Comparison of ENCODE assay signal across 36 cellular contexts in the genomic region with DNA sequence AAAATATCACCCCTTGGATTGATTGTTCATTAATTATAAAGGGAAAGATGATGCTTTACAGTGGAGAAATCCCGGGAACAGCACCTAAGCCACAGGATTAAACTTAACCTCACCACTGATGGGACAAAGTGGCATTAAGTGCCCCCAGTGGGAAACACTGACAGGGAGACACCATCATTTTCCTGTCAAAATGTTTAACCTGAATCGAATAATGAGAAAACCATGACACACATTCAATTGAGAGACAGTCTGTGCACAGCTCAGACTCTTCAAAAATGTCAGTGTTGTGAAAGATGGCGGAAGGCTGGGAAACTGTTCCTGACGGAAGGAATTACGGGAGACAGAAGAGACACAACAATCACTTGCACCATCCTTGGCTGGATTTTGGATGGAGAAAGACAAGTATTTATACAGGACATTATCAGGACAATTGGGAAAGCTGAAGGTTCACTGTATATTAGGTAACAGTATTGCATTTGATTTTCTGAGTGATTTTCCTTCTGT.
"Had no signal": no experiment of that assay in that cellular context is flagged by ENCODE, and none has a peak within 500 bp of the region (broad histone marks: within the 10 kb centered on the region; RNA-seq: fewer than 3 reads in every experiment).

No MANE protein-coding gene starts in this region.

- H3K27ac Mint-ChIP-seq: activated CD4-positive, alpha-beta memory T cell treated with anti-CD3 and anti-CD28 coated beads, Interleukin-2, amount 10 ng/mL, durations not matched to agents 7 days and 5 days; activated CD4-positive, alpha-beta T cell treated with anti-CD3 and anti-CD28 coated beads, Interleukin-2, amount 10 ng/mL, durations not matched to agents 7 days and 5 days; activated CD8-positive, alpha-beta memory T cell treated with anti-CD3 and anti-CD28 coated beads, Interleukin-2, amount 10 ng/mL, durations not matched to agents 7 days and 5 days; activated CD8-positive, alpha-beta T cell treated with anti-CD3 and anti-CD28 coated beads, Interleukin-2, amount 10 ng/mL, durations not matched to agents 7 days and 5 days; activated naive CD4-positive, alpha-beta T cell treated with anti-CD3 and anti-CD28 coated beads for 36 hours; activated naive CD4-positive, alpha-beta T cell treated with anti-CD3 and anti-CD28 coated beads, Interleukin-2, amount 50 U/mL, for 72 hours; activated naive CD8-positive, alpha-beta T cell treated with anti-CD3 and anti-CD28 coated beads for 36 hours; activated T-cell treated with anti-CD3 and anti-CD28 coated beads, Interleukin-2, amount 50 U/mL, for 24 hours; activated T-cell treated with anti-CD3 and anti-CD28 coated beads, Interleukin-2, amount 50 U/mL, for 72 hours; activated T-helper 1 cell treated with anti-CD3 and anti-CD28 coated beads, Interleukin-12 subunit alpha, Interleukin-12 subunit beta, Interleukin-2, Interleukin-4 antibody, amounts not matched to agents 30 ng/mL and 10 ng/mL and 1 ng/mL, durations not matched to agents 14 hours and 24 hours and 36 hours; activated T-helper 17 cell treated with anti-CD3 and anti-CD28 coated beads, Interleukin-2, amount 50 U/mL, for 72 hours; T-helper 1 cell treated with Interleukin-12 subunit alpha and Interleukin-12 subunit beta and Interleukin-4 antibody, amounts not matched to agents 30 μg/mL and 1 μg/mL, for 36 hours; T-helper 2 cell treated with Interferon-gamma antibody and Interleukin-4, amounts not matched to agents 5 μg/mL and 100 μg/mL, for 36 hours; WTC11 had no signal

- H3K9me3 ChIP-seq: adrenal gland, body of pancreas, breast epithelium had no signal

- H3K36me3 Mint-ChIP-seq: activated CD8-positive, alpha-beta memory T cell treated with anti-CD3 and anti-CD28 coated beads, Interleukin-2, amount 10 ng/mL, durations not matched to agents 7 days and 5 days; activated naive CD4-positive, alpha-beta T cell treated with anti-CD3 and anti-CD28 coated beads, Interleukin-2, amount 50 U/mL, for 72 hours had no signal

- H3K4me1 ChIP-seq: adrenal gland, body of pancreas, breast epithelium had no signal

- H3K4me1 Mint-ChIP-seq: activated CD4-positive, alpha-beta memory T cell treated with anti-CD3 and anti-CD28 coated beads, Interleukin-2, amount 10 ng/mL, durations not matched to agents 7 days and 5 days; activated CD8-positive, alpha-beta memory T cell treated with anti-CD3 and anti-CD28 coated beads, Interleukin-2, amount 10 ng/mL, durations not matched to agents 7 days and 5 days; WTC11 had no signal

- H3K4me3 Mint-ChIP-seq: activated CD4-positive, alpha-beta memory T cell treated with anti-CD3 and anti-CD28 coated beads, Interleukin-2, amount 10 ng/mL, durations not matched to agents 7 days and 5 days; activated CD4-positive, alpha-beta T cell treated with anti-CD3 and anti-CD28 coated beads, Interleukin-2, amount 10 ng/mL, durations not matched to agents 7 days and 5 days; activated CD8-positive, alpha-beta memory T cell treated with anti-CD3 and anti-CD28 coated beads, Interleukin-2, amount 10 ng/mL, durations not matched to agents 7 days and 5 days; activated CD8-positive, alpha-beta T cell treated with anti-CD3 and anti-CD28 coated beads, Interleukin-2, amount 10 ng/mL, durations not matched to agents 7 days and 5 days; activated naive CD4-positive, alpha-beta T cell treated with anti-CD3 and anti-CD28 coated beads for 36 hours; activated naive CD8-positive, alpha-beta T cell treated with anti-CD3 and anti-CD28 coated beads for 36 hours; activated T-cell treated with anti-CD3 and anti-CD28 coated beads, Interleukin-2, amount 50 U/mL, for 24 hours; activated T-cell treated with anti-CD3 and anti-CD28 coated beads, Interleukin-2, amount 50 U/mL, for 72 hours; activated T-helper 1 cell treated with anti-CD3 and anti-CD28 coated beads, Interleukin-12 subunit alpha, Interleukin-12 subunit beta, Interleukin-2, Interleukin-4 antibody, amounts not matched to agents 30 ng/mL and 10 ng/mL and 1 ng/mL, durations not matched to agents 14 hours and 24 hours and 36 hours; activated T-helper 17 cell treated with anti-CD3 and anti-CD28 coated beads, Interleukin-2, amount 50 U/mL, for 72 hours; T-helper 1 cell treated with Interleukin-12 subunit alpha and Interleukin-12 subunit beta and Interleukin-4 antibody, amounts not matched to agents 30 μg/mL and 1 μg/mL, for 36 hours; T-helper 2 cell treated with Interferon-gamma antibody and Interleukin-4, amounts not matched to agents 5 μg/mL and 100 μg/mL, for 36 hours; WTC11 had no signal

- ATAC-seq: activated CD4-positive, CD25-positive, alpha-beta regulatory T cell treated with anti-CD3 and anti-CD28 coated beads, Interleukin-2, amount 50 U/mL, for 24 hours; activated CD8-positive, alpha-beta memory T cell treated with anti-CD3 and anti-CD28 coated beads, Interleukin-2, amount 10 ng/mL, durations not matched to agents 7 days and 5 days; activated CD8-positive, alpha-beta T cell treated with anti-CD3 and anti-CD28 coated beads, Interleukin-2, amount 10 ng/mL, durations not matched to agents 7 days and 5 days; activated naive CD4-positive, alpha-beta T cell treated with anti-CD3 and anti-CD28 coated beads, Interleukin-2, amount 50 U/mL, for 72 hours; activated T-cell treated with anti-CD3 and anti-CD28 coated beads, Interleukin-2, amount 50 U/mL, for 72 hours; activated T-helper 17 cell treated with anti-CD3 and anti-CD28 coated beads, Interleukin-2, amount 50 U/mL, for 72 hours; body of pancreas; WTC11 had no signal

- H3K27me3 ChIP-seq: body of pancreas, brain microvascular endothelial cell, breast epithelium had no signal

- H3K4me3 ChIP-seq: adrenal gland, body of pancreas, breast epithelium had no signal

- H3K9me3 Mint-ChIP-seq: activated CD4-positive, alpha-beta memory T cell treated with anti-CD3 and anti-CD28 coated beads, Interleukin-2, amount 10 ng/mL, durations not matched to agents 7 days and 5 days; activated CD4-positive, alpha-beta T cell treated with anti-CD3 and anti-CD28 coated beads, Interleukin-2, amount 10 ng/mL, durations not matched to agents 7 days and 5 days; activated naive CD4-positive, alpha-beta T cell treated with anti-CD3 and anti-CD28 coated beads for 36 hours; activated naive CD4-positive, alpha-beta T cell treated with anti-CD3 and anti-CD28 coated beads, Interleukin-2, amount 50 U/mL, for 72 hours; activated T-cell treated with anti-CD3 and anti-CD28 coated beads, Interleukin-2, amount 50 U/mL, for 24 hours; activated T-helper 1 cell treated with anti-CD3 and anti-CD28 coated beads, Interleukin-12 subunit alpha, Interleukin-12 subunit beta, Interleukin-2, Interleukin-4 antibody, amounts not matched to agents 30 ng/mL and 10 ng/mL and 1 ng/mL, durations not matched to agents 14 hours and 24 hours and 36 hours; activated T-helper 17 cell treated with anti-CD3 and anti-CD28 coated beads, Interleukin-2, amount 50 U/mL, for 72 hours; T-helper 1 cell treated with Interleukin-12 subunit alpha and Interleukin-12 subunit beta and Interleukin-4 antibody, amounts not matched to agents 30 μg/mL and 1 μg/mL, for 36 hours; T-helper 2 cell treated with Interferon-gamma antibody and Interleukin-4, amounts not matched to agents 5 μg/mL and 100 μg/mL, for 36 hours had no signal

- H3K27ac ChIP-seq: adrenal gland, body of pancreas, brain microvascular endothelial cell, breast epithelium, WERI-Rb-1 had no signal

- DNase-seq: activated CD4-positive, alpha-beta memory T cell treated with anti-CD3 and anti-CD28 coated beads, Interleukin-2, amount 10 ng/mL, durations not matched to agents 7 days and 5 days; activated CD4-positive, alpha-beta T cell treated with anti-CD3 and anti-CD28 coated beads for 1 hour; activated CD4-positive, alpha-beta T cell treated with anti-CD3 and anti-CD28 coated beads for 4 hours; activated CD4-positive, alpha-beta T cell treated with anti-CD3 and anti-CD28 coated beads, Interleukin-2, amount 10 ng/mL, durations not matched to agents 7 days and 5 days; activated CD4-positive, alpha-beta T cell treated with anti-CD3 and anti-CD28 coated beads, Interleukin-2, amount 50 U/mL, for 48 hours; activated CD4-positive, CD25-positive, alpha-beta regulatory T cell; activated CD8-positive, alpha-beta memory T cell treated with anti-CD3 and anti-CD28 coated beads for 24 hours; activated CD8-positive, alpha-beta memory T cell treated with anti-CD3 and anti-CD28 coated beads, Interleukin-2, amount 10 ng/mL, durations not matched to agents 7 days and 5 days; activated CD8-positive, alpha-beta memory T cell treated with anti-CD3 and anti-CD28 coated beads, Interleukin-2, amount 50 U/mL, for 48 hours; activated CD8-positive, alpha-beta T cell treated with anti-CD3 and anti-CD28 coated beads, Interleukin-2, amount 10 ng/mL, durations not matched to agents 7 days and 5 days; activated effector memory CD4-positive, alpha-beta T cell treated with anti-CD3 and anti-CD28 coated beads, Interleukin-2, amount 50 U/mL, for 16 hours; activated gamma-delta T cell treated with Interleukin-2 at 50 U/mL for 16 hours; activated naive CD4-positive, alpha-beta T cell; activated naive CD4-positive, alpha-beta T cell treated with anti-CD3 and anti-CD28 coated beads for 36 hours; activated naive CD4-positive, alpha-beta T cell treated with anti-CD3 and anti-CD28 coated beads, Interleukin-2, amount 50 U/mL, for 16 hours; activated naive CD8-positive, alpha-beta T cell treated with anti-CD3 and anti-CD28 coated beads for 36 hours; activated T-cell treated with anti-CD3 and anti-CD28 coated beads, Interleukin-2, amount 50 U/mL, for 24 hours; activated T-cell treated with anti-CD3 and anti-CD28 coated beads, Interleukin-2, amount 50 U/mL, for 72 hours; adrenal gland; amniotic stem cell; aorta; body of pancreas; brain microvascular endothelial cell; central memory CD4-positive, alpha-beta T cell; T-helper 1 cell; T-helper 2 cell; T-helper 9 cell; WERI-Rb-1 had no signal

- H3K36me3 ChIP-seq: adrenal gland, brain microvascular endothelial cell, breast epithelium, WERI-Rb-1 had no signal
